In the genomic region with DNA sequence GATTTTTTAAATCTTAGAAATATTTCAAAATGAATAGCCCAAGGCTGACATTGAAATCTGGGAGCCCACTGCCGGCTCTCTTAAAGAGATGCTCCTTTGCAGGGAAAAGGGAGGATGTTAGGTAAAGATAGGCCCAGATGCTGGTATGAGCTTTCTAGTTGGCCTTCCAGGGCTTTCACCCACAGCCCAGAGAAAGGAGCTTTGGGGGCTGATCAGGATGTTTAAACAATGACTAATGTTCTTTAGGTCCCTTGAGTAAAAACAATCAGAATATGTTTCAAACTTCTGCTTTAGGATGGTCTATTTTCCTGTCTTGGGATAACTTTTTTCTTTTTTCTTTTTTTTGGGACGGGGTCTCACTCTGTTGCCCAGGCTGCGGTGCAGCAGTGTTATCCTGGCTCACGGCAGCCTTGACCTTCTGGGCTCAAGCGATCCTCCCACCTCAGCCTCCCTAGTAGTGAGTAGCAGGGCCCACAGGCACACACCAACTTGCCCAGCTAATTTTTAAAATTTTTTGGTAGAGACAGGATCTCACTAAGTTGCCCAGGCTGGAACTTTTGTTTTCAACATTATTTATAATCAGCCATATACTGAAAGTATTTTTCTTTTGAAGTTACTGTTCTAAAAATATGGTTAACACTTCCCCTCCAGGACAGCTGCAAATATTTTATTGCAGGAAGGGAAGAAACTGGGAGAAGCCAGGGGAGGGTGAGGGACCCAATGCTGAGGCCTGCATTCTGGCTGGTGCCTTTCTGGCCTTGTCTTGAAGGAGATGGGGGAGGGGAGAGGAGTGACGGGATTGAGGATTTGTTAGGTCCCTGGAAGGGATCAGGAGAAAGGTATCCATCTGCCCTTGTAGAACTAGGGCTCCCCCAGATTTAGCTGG, we compare ENCODE assay signal across 12 cellular contexts.
DNase-seq lines count a peak whose midpoint lies in the region; FAIRE-seq and TF ChIP-seq lines count a peak whose summit lies in the region.
"Had no signal": no experiment of that assay in that cellular context is flagged by ENCODE, and none has a peak within 500 bp of the region (broad histone marks: within the 10 kb centered on the region; RNA-seq: fewer than 3 reads in every experiment).

No MANE protein-coding gene starts in this region.

- TF ChIP-seq POLR2A in GM12891 (IDR thresholded peaks at IDR 0.05; ENCODE audit: low read depth, low read length), result no peak

- H3K9me3 ChIP-seq in PC-9 (ENCODE audit: insufficient read depth, low read depth) (no peaks in the 10 kb centered on the region), fibroblast of lung (ENCODE audit: control insufficient read depth, insufficient read depth, low read depth, low read length) (no peaks in the 10 kb centered on the region)

- no peaks in the 10 kb centered on the region for H3K36me3 ChIP-seq in PC-9 (ENCODE audit: low read depth)
- H3K36me3 ChIP-seq in fibroblast of lung (ENCODE audit: control insufficient read depth, insufficient read depth, low read length), result no peaks in the 10 kb centered on the region

- H3K4me3 ChIP-seq in PC-9 (peak overlapping the region; percentile 72), fibroblast of lung (replicated peaks in 1 of 4; ENCODE audit: control extremely low read depth in 1 of 4, insufficient read depth in 1 of 4, low read depth in 3 of 4, low read length in 4 of 4) (peak overlapping the region in 1 of 4 experiments; percentile 33)

- TF ChIP-seq CTCF in PC-9 (conservative IDR thresholded peaks at IDR 0.05), result no peak
- TF ChIP-seq CTCF in fibroblast of lung (conservative IDR thresholded peaks at IDR 0.05 in 1 of 2, IDR thresholded peaks at IDR 0.05 in 1 of 2; ENCODE audit: low read depth in 1 of 2, low read length in 2 of 2), result no peak
- no peak for TF ChIP-seq CTCF in progenitor cell of endocrine pancreas (IDR thresholded peaks at IDR 0.05; ENCODE audit: unreplicated experiment)

- no TSS peak for BruUV-seq in PC-9 (replicated peaks; lab: Mats Ljungman, UMichigan)

- H3K36me3 Mint-ChIP-seq in progenitor cell of endocrine pancreas (ENCODE audit: insufficient read depth), result peaks cover 2% of the 10 kb centered on the region
- H3K36me3 Mint-ChIP-seq: activated CD4-positive, alpha-beta memory T cell treated with anti-CD3 and anti-CD28 coated beads for 36 hours had no signal

- DNase-seq in EL, result peak; percentile 68
- DNase-seq in PC-9, result peak in 1 of 2 experiments; percentile 47
- DNase-seq in fibroblast of lung (ENCODE audit: low read depth in 2 of 2), result peak; percentile 22 to 53
- no peak for DNase-seq in progenitor cell of endocrine pancreas (ENCODE audit: low spot score, unreplicated experiment)
- DNase-seq in globus pallidus (ENCODE audit: low spot score), result no peak
- no peak for DNase-seq in GM12891 (ENCODE audit: insufficient read length, low spot score)
- no peak for DNase-seq in NCI-H526 (lab: John Stamatoyannopoulos, UW)
- no peak for DNase-seq in NCI-H1417 treated with DMSO at 0.1 percent for 48 hours (lab: John Stamatoyannopoulos, UW)
- DNase-seq: activated CD4-positive, alpha-beta memory T cell treated with anti-CD3 and anti-CD28 coated beads for 36 hours; Kasumi-1; NCI-H510A had no signal

- H3K9me2 ChIP-seq in PC-9 (ENCODE audit: insufficient read depth), result no peaks in the 10 kb centered on the region

- H4K20me1 ChIP-seq in PC-9 (ENCODE audit: insufficient read depth) (no peaks in the 10 kb centered on the region), fibroblast of lung (ENCODE audit: control insufficient read depth, extremely low read depth, insufficient read depth, low read length) (no peaks in the 10 kb centered on the region)

- peaks cover 27% of the 10 kb centered on the region for H3F3A ChIP-seq in PC-9 (ENCODE audit: insufficient read depth, low read depth)

- no peak overlapping the region for H3K27ac Mint-ChIP-seq in progenitor cell of endocrine pancreas
- H3K27ac Mint-ChIP-seq: activated CD4-positive, alpha-beta memory T cell treated with anti-CD3 and anti-CD28 coated beads for 36 hours had no signal

- H3K4me1 Mint-ChIP-seq in progenitor cell of endocrine pancreas (ENCODE audit: low read depth), result peaks cover 53% of the 10 kb centered on the region

- CTCF ChIA-PET in PC-9 (lab: Charles Lee), result interaction anchor here (0.6 to 0.7 kb wide), 2 partner anchors 28 to 47 kb away, joined by 3 to 6 read pairs; no protein-coding TSS in a partner anchor

- peak overlapping the region; percentile 42 for H3K4me3 Mint-ChIP-seq in progenitor cell of endocrine pancreas (ENCODE audit: low read depth)
- H3K4me3 Mint-ChIP-seq: activated CD4-positive, alpha-beta memory T cell treated with anti-CD3 and anti-CD28 coated beads for 36 hours had no signal

- H3K4me2 ChIP-seq in PC-9, result peak overlapping the region; percentile 99
- H3K4me2 ChIP-seq in fibroblast of lung (ENCODE audit: extremely low read depth, insufficient read depth, low read length), result no peak overlapping the region

- H2AFZ ChIP-seq in PC-9 (no peak overlapping the region), fibroblast of lung (ENCODE audit: low read length) (no peak overlapping the region)

- no peaks in the 10 kb centered on the region for H3K9me3 Mint-ChIP-seq in progenitor cell of endocrine pancreas (ENCODE audit: low read depth)
- H3K9me3 Mint-ChIP-seq: activated CD4-positive, alpha-beta memory T cell treated with anti-CD3 and anti-CD28 coated beads for 36 hours had no signal

- H3K27ac ChIP-seq in PC-9, result peak overlapping the region; percentile 69
- no peak overlapping the region for H3K27ac ChIP-seq in fibroblast of lung (ENCODE audit: insufficient read depth, low read length)

- H3K27me3 Mint-ChIP-seq in progenitor cell of endocrine pancreas, result no peaks in the 10 kb centered on the region
- H3K27me3 Mint-ChIP-seq: activated CD4-positive, alpha-beta memory T cell treated with anti-CD3 and anti-CD28 coated beads for 36 hours had no signal

- POLR2A ChIA-PET in PC-9 (lab: Charles Lee; ENCODE audit: unreplicated experiment), result interaction anchor here (0.6 kb wide), 1 partner anchor 18 kb away, joined by 4 read pairs; no protein-coding TSS in a partner anchor

- peaks cover 77% of the 10 kb centered on the region for H3K4me1 ChIP-seq in PC-9 (replicated peaks; ENCODE audit: insufficient read depth)
- H3K4me1 ChIP-seq in fibroblast of lung (ENCODE audit: control insufficient read depth, extremely low read depth, insufficient read depth, low read length), result peaks cover 6% of the 10 kb centered on the region

- H3K79me2 ChIP-seq in PC-9 (ENCODE audit: low read depth) (peaks cover 66% of the 10 kb centered on the region), fibroblast of lung (ENCODE audit: control insufficient read depth, insufficient read depth, low read length) (peaks cover 7% of the 10 kb centered on the region)

- intact Hi-C loops in PC-9 (cut with micrococcal nuclease; ENCODE audit: unreplicated experiment), result no loop called here

- H3K9ac ChIP-seq in fibroblast of lung (ENCODE audit: insufficient read depth, low read length), result no peak overlapping the region

- no peaks in the 10 kb centered on the region for H3K27me3 ChIP-seq in PC-9 (ENCODE audit: insufficient read depth, low read depth)
- no peaks in the 10 kb centered on the region for H3K27me3 ChIP-seq in fibroblast of lung (ENCODE audit: control insufficient read depth, insufficient read depth, low read length)

- FAIRE-seq in GM12891 (lab: Jason Lieb, UNC), result no peak
- FAIRE-seq: GM18507 had no signal

TF ChIP-seq in GM12891, 5 proteins besides CTCF, POLR2A, EP300 and RAD21:
- TF ChIP-seq TAF1 (IDR thresholded peaks at IDR 0.05; ENCODE audit: low read depth, low read length) (no peak), POU2F2 (IDR thresholded peaks at IDR 0.05; ENCODE audit: low read depth, low read length) (no peak), SPI1 (IDR thresholded peaks at IDR 0.05; ENCODE audit: low read depth, low read length) (no peak), PAX5 (IDR thresholded peaks at IDR 0.05; ENCODE audit: insufficient read depth, low read length, severe bottlenecking) (no peak), POLR2AphosphoS5 (IDR thresholded peaks at IDR 0.05; ENCODE audit: low read depth, low read length) (no peak)

Comparison
In these comparisons a context has a peak if more than half of its experiments do, and no peak if none do; other contexts are left out.
1. DNase-seq: peak in EL (single experiment) and fibroblast of lung (2 of 2); none in progenitor cell of endocrine pancreas (single experiment), globus pallidus (single experiment), GM12891 (single experiment), NCI-H526 (0 of 2) and NCI-H1417 treated with DMSO at 0.1 percent for 48 hours (single experiment).